16 cellular contexts compared by ENCODE assay signal in the genomic region with DNA sequence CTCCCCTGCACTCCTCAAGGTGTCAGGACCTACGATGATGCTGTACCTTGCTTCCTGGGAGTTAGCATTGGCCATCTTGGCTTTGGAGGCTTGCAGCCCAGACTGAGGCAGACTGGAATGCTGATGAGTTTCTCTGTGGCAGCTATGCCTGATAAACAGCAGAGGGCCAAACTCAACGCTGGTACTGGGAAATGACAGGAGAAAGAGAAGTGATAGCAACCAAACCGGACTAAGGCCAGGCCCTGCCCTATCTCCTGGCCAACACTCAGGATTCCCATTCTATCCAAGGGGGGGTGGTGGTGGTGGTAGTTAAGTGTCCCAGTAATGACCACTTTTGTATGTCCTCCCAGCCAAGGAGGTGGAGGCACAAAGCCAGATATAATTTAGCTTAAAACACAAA.
A peak's percentile ranks its signal among the peaks of the same experiment; 100 is the strongest.
DNase-seq lines count a peak whose midpoint lies in the region; ATAC-seq and TF ChIP-seq lines count a peak whose summit lies in the region.
"Had no signal": no experiment of that assay in that cellular context is flagged by ENCODE, and none has a peak within 500 bp of the region (broad histone marks: within the 10 kb centered on the region; RNA-seq: fewer than 3 reads in every experiment).

No MANE protein-coding gene starts in this region.

- ATAC-seq in lung (ENCODE audit: insufficient read depth, low FRiP score): peak; percentile 8
- ATAC-seq in activated CD8-positive, alpha-beta T cell treated with anti-CD3 and anti-CD28 coated beads for 36 hours: no peak
- ATAC-seq: activated T-cell treated with anti-CD3 and anti-CD28 coated beads, Interleukin-2, amount 50 U/mL, for 72 hours had no signal

- WGBS in lung, 2 donors: 68 to 84% methylated on average over 3 of the region's 3 CpGs
- 72 to 77% methylated on average over 3 of the region's 3 CpGs for WGBS in lower leg skin, 2 donors

- H3K4me3 Mint-ChIP-seq in activated naive CD4-positive, alpha-beta T cell treated with anti-CD3 and anti-CD28 coated beads for 36 hours: no peak overlapping the region
- no peak overlapping the region for H3K4me3 Mint-ChIP-seq in activated CD8-positive, alpha-beta T cell treated with anti-CD3 and anti-CD28 coated beads for 36 hours
- H3K4me3 Mint-ChIP-seq: activated T-cell treated with anti-CD3 and anti-CD28 coated beads, Interleukin-2, amount 50 U/mL, for 72 hours; CD4-positive, CD25-positive, alpha-beta regulatory T cell; neural crest cell had no signal

- CTCF ChIA-PET in activated naive CD4-positive, alpha-beta T cell treated with anti-CD3 and anti-CD28 coated beads for 36 hours (lab: Charles Lee): interaction anchor here (1.2 to 1.3 kb wide), 2 partner anchors 16 to 17 kb away, joined by 3 to 5 read pairs; no protein-coding TSS in a partner anchor
- CTCF ChIA-PET in activated CD8-positive, alpha-beta T cell treated with anti-CD3 and anti-CD28 coated beads for 36 hours (lab: Charles Lee): no interaction called here

- no peaks in the 10 kb centered on the region for H3K9me3 ChIP-seq in lung (ENCODE audit: control insufficient read depth in 2 of 2, insufficient read depth in 1 of 2, low read length in 1 of 2)
- H3K9me3 ChIP-seq: suprapubic skin had no signal

- H3K27me3 Mint-ChIP-seq in activated naive CD4-positive, alpha-beta T cell treated with anti-CD3 and anti-CD28 coated beads for 36 hours (ENCODE audit: low read depth): no peaks in the 10 kb centered on the region
- H3K27me3 Mint-ChIP-seq in activated CD8-positive, alpha-beta T cell treated with anti-CD3 and anti-CD28 coated beads for 36 hours: no peaks in the 10 kb centered on the region

- peaks cover under 1% of the 10 kb centered on the region for H3K9me3 Mint-ChIP-seq in activated naive CD4-positive, alpha-beta T cell treated with anti-CD3 and anti-CD28 coated beads for 36 hours
- H3K9me3 Mint-ChIP-seq in activated CD8-positive, alpha-beta T cell treated with anti-CD3 and anti-CD28 coated beads for 36 hours: no peaks in the 10 kb centered on the region
- H3K9me3 Mint-ChIP-seq: activated T-cell treated with anti-CD3 and anti-CD28 coated beads, Interleukin-2, amount 50 U/mL, for 72 hours; neural crest cell had no signal

- no peaks in the 10 kb centered on the region for H3K36me3 ChIP-seq in lung (ENCODE audit: control insufficient read depth in 2 of 2, insufficient read depth in 2 of 2, low read length in 2 of 2)
- H3K36me3 ChIP-seq: suprapubic skin had no signal

- DNase-seq in DMS114 treated with DMSO at 0.1 percent for 48 hours (lab: John Stamatoyannopoulos, UW; ENCODE audit: unreplicated experiment) (peak; percentile 20), HT-29 (ENCODE audit: low spot score) (peak; percentile 11), dermis blood vessel endothelial cell (peak; percentile 9), lung (ENCODE audit: low spot score) (no peak), lower leg skin (ENCODE audit: low spot score in 2 of 2) (no peak), NCI-H774 (lab: John Stamatoyannopoulos, UW) (no peak)
- no peak for DNase-seq in activated naive CD4-positive, alpha-beta T cell treated with anti-CD3 and anti-CD28 coated beads for 36 hours
- DNase-seq in activated CD8-positive, alpha-beta T cell treated with anti-CD3 and anti-CD28 coated beads for 36 hours: no peak
- DNase-seq: activated CD4-positive, alpha-beta T cell treated with anti-CD3 and anti-CD28 coated beads for 4 hours; activated T-cell treated with anti-CD3 and anti-CD28 coated beads, Interleukin-2, amount 50 U/mL, for 72 hours; CD4-positive, CD25-positive, alpha-beta regulatory T cell; effector memory CD4-positive, alpha-beta T cell had no signal

- no peak overlapping the region for H3K27ac Mint-ChIP-seq in activated naive CD4-positive, alpha-beta T cell treated with anti-CD3 and anti-CD28 coated beads for 36 hours
- H3K27ac Mint-ChIP-seq in activated CD8-positive, alpha-beta T cell treated with anti-CD3 and anti-CD28 coated beads for 36 hours: no peak overlapping the region
- H3K27ac Mint-ChIP-seq: activated T-cell treated with anti-CD3 and anti-CD28 coated beads, Interleukin-2, amount 50 U/mL, for 72 hours; CD4-positive, CD25-positive, alpha-beta regulatory T cell had no signal

- no peaks in the 10 kb centered on the region for H3K4me1 ChIP-seq in lung (ENCODE audit: control insufficient read depth in 2 of 2, insufficient read depth in 2 of 2, low read length in 2 of 2)

- intact Hi-C loops in lower leg skin (cut with DNase I; ENCODE audit: low total_unique reads): no loop called here
- intact Hi-C loops in activated naive CD4-positive, alpha-beta T cell treated with anti-CD3 and anti-CD28 coated beads for 36 hours (cut with micrococcal nuclease): no loop called here
- intact Hi-C loops in activated CD8-positive, alpha-beta T cell treated with anti-CD3 and anti-CD28 coated beads for 36 hours (cut with micrococcal nuclease): no loop called here

- no peaks in the 10 kb centered on the region for H3K4me1 Mint-ChIP-seq in activated naive CD4-positive, alpha-beta T cell treated with anti-CD3 and anti-CD28 coated beads for 36 hours (ENCODE audit: low read depth)
- H3K4me1 Mint-ChIP-seq in activated CD8-positive, alpha-beta T cell treated with anti-CD3 and anti-CD28 coated beads for 36 hours (ENCODE audit: low read depth): no peaks in the 10 kb centered on the region
- H3K4me1 Mint-ChIP-seq: CD4-positive, CD25-positive, alpha-beta regulatory T cell; neural crest cell had no signal

- TF ChIP-seq CTCF in lung (IDR thresholded peaks at IDR 0.05; ENCODE audit: control extremely low read depth, extremely low read depth) (no peak), lower leg skin (IDR thresholded peaks at IDR 0.05) (no peak)
- no peak for TF ChIP-seq CTCF in activated CD8-positive, alpha-beta T cell treated with anti-CD3 and anti-CD28 coated beads for 36 hours (IDR thresholded peaks at IDR 0.05)

- no peak for TF ChIP-seq POLR2A in lower leg skin (IDR thresholded peaks at IDR 0.05)

- POLR2A ChIA-PET in activated CD8-positive, alpha-beta T cell treated with anti-CD3 and anti-CD28 coated beads for 36 hours (lab: Charles Lee): no interaction called here

- no peak overlapping the region for H3K27ac ChIP-seq in lung (ENCODE audit: low read depth in 1 of 2, low read length in 1 of 2)
- H3K27ac ChIP-seq: KMS-11, skin epidermis, suprapubic skin had no signal

- no peaks in the 10 kb centered on the region for H3K27me3 ChIP-seq in lung (ENCODE audit: control insufficient read depth, insufficient read depth)
- H3K27me3 ChIP-seq: suprapubic skin had no signal

- H3K4me3 ChIP-seq in lung (no peak overlapping the region), lower leg skin (ENCODE audit: low read depth, poor library complexity, severe bottlenecking) (no peak overlapping the region)
- H3K4me3 ChIP-seq: skin epidermis, suprapubic skin had no signal

- H3K36me3 Mint-ChIP-seq in activated naive CD4-positive, alpha-beta T cell treated with anti-CD3 and anti-CD28 coated beads for 36 hours (ENCODE audit: low read depth): no peaks in the 10 kb centered on the region
- no peaks in the 10 kb centered on the region for H3K36me3 Mint-ChIP-seq in activated CD8-positive, alpha-beta T cell treated with anti-CD3 and anti-CD28 coated beads for 36 hours (ENCODE audit: low read depth)
- H3K36me3 Mint-ChIP-seq: CD4-positive, CD25-positive, alpha-beta regulatory T cell had no signal

Comparison
In these comparisons a context has a peak if more than half of its experiments do, and no peak if none do; other contexts are left out.
1. DNase-seq: peak in DMS114 treated with DMSO at 0.1 percent for 48 hours (single experiment), HT-29 (single experiment) and dermis blood vessel endothelial cell (single experiment); none in lung (single experiment), lower leg skin (0 of 2), NCI-H774 (single experiment), activated naive CD4-positive, alpha-beta T cell treated with anti-CD3 and anti-CD28 coated beads for 36 hours (single experiment) and activated CD8-positive, alpha-beta T cell treated with anti-CD3 and anti-CD28 coated beads for 36 hours (single experiment).